ENCODE assay signal across 1 cellular context in genomic region chr3:150546226-150547044, GRCh38.
TF ChIP-seq lines count a peak whose summit lies in the region.

Gene EIF2A (plus strand): TSS chr3:150546787. CDS start chr3:150546803, 16 bp downstream.
Gene SERP1 (minus strand): TSS chr3:150546496. CDS start chr3:150546135, 361 bp downstream.

TF ChIP-seq in HepG2, 621 proteins besides CTCF, POLR2A, EP300 and RAD21 (continued from another document and continues in another):
- peak; percentile 91 for TF ChIP-seq MYPOP (CRISPR knock-in tag; IDR thresholded peaks at IDR 0.05)
- peak; percentile 85; the same call in 1 of the 2 replicates for TF ChIP-seq MAZ (IDR thresholded peaks at IDR 0.05; ENCODE audit: borderline replicate concordance, low read depth, low read length)
- TF ChIP-seq MAZ (CRISPR knock-in tag; IDR thresholded peaks at IDR 0.05; ENCODE audit: low read depth), result peak; percentile 95
- no peak for TF ChIP-seq MED13 (CRISPR knock-in tag; IDR thresholded peaks at IDR 0.05)
- no peak for TF ChIP-seq NFATC3 (CRISPR knock-in tag; IDR thresholded peaks at IDR 0.05)
- TF ChIP-seq ZNF317 (CRISPR knock-in tag; IDR thresholded peaks at IDR 0.05), result peak; percentile 78; the same call in 1 of the 2 replicates
- TF ChIP-seq, protein P1, sequence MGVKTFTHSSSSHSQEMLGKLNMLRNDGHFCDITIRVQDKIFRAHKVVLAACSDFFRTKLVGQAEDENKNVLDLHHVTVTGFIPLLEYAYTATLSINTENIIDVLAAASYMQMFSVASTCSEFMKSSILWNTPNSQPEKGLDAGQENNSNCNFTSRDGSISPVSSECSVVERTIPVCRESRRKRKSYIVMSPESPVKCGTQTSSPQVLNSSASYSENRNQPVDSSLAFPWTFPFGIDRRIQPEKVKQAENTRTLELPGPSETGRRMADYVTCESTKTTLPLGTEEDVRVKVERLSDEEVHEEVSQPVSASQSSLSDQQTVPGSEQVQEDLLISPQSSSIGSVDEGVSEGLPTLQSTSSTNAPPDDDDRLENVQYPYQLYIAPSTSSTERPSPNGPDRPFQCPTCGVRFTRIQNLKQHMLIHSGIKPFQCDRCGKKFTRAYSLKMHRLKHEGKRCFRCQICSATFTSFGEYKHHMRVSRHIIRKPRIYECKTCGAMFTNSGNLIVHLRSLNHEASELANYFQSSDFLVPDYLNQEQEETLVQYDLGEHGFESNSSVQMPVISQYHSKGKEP (CRISPR knock-in tag; IDR thresholded peaks at IDR 0.05), result peak; percentile 23; the same call in 1 of the 2 replicates
- peak; percentile 65; the same call in 1 of the 2 replicates for TF ChIP-seq SMAD3 (CRISPR knock-in tag; IDR thresholded peaks at IDR 0.05)
- TF ChIP-seq, protein P2, sequence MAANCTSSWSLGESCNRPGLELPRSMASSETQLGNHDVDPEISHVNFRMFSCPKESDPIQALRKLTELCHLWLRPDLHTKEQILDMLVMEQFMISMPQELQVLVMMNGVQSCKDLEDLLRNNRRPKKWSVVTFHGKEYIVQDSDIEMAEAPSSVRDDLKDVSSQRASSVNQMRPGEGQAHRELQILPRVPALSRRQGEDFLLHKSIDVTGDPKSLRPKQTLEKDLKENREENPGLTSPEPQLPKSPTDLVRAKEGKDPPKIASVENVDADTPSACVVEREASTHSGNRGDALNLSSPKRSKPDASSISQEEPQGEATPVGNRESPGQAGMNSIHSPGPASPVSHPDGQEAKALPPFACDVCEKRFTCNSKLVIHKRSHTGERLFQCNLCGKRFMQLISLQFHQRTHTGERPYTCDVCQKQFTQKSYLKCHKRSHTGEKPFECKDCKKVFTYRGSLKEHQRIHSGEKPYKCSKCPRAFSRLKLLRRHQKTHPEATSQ (CRISPR knock-in tag; IDR thresholded peaks at IDR 0.05; ENCODE audit: borderline replicate concordance), result 0 out of 2 replicates have a peak, but pooled peaks have one; percentile 17
- TF ChIP-seq, protein P3, sequence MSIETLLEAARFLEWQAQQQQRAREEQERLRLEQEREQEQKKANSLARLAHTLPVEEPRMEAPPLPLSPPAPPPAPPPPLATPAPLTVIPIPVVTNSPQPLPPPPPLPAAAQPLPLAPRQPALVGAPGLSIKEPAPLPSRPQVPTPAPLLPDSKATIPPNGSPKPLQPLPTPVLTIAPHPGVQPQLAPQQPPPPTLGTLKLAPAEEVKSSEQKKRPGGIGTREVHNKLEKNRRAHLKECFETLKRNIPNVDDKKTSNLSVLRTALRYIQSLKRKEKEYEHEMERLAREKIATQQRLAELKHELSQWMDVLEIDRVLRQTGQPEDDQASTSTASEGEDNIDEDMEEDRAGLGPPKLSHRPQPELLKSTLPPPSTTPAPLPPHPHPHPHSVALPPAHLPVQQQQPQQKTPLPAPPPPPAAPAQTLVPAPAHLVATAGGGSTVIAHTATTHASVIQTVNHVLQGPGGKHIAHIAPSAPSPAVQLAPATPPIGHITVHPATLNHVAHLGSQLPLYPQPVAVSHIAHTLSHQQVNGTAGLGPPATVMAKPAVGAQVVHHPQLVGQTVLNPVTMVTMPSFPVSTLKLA (IDR thresholded peaks at IDR 0.05), result peak; percentile 80
- TF ChIP-seq ZNF24 (IDR thresholded peaks at IDR 0.05), result 0 out of 2 replicates have a peak, but pooled peaks have one; percentile 37
- TF ChIP-seq ZFP36 (IDR thresholded peaks at IDR 0.05; ENCODE audit: borderline replicate concordance, low read depth, low read length, partially characterized antibody), result no peak
- no peak for TF ChIP-seq HIVEP1 (CRISPR knock-in tag; IDR thresholded peaks at IDR 0.05)
- peak; percentile 92; the same call in 1 of the 2 replicates for TF ChIP-seq NAIF1 (CRISPR knock-in tag; IDR thresholded peaks at IDR 0.05; ENCODE audit: borderline replicate concordance)
- TF ChIP-seq HOXD1 (CRISPR knock-in tag; IDR thresholded peaks at IDR 0.05), result no peak
- TF ChIP-seq ZNF777 (CRISPR knock-in tag; IDR thresholded peaks at IDR 0.05), result 0 out of 2 replicates have a peak, but pooled peaks have one; percentile 59
- TF ChIP-seq ISL2 (CRISPR knock-in tag; IDR thresholded peaks at IDR 0.05), result peak; percentile 45; the same call in 1 of the 2 replicates
- TF ChIP-seq ZSCAN20 (CRISPR knock-in tag; IDR thresholded peaks at IDR 0.05; ENCODE audit: borderline replicate concordance), result no peak
- TF ChIP-seq, protein P4, sequence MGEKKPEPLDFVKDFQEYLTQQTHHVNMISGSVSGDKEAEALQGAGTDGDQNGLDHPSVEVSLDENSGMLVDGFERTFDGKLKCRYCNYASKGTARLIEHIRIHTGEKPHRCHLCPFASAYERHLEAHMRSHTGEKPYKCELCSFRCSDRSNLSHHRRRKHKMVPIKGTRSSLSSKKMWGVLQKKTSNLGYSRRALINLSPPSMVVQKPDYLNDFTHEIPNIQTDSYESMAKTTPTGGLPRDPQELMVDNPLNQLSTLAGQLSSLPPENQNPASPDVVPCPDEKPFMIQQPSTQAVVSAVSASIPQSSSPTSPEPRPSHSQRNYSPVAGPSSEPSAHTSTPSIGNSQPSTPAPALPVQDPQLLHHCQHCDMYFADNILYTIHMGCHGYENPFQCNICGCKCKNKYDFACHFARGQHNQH (CRISPR knock-in tag; IDR thresholded peaks at IDR 0.05), result 0 out of 2 replicates have a peak, but pooled peaks have one; percentile 69
- TF ChIP-seq MAFF (IDR thresholded peaks at IDR 0.05; ENCODE audit: low read depth, low read length), result peak; percentile 43; the same call in 1 of the 2 replicates
- TF ChIP-seq ATF4 (CRISPR knock-in tag; IDR thresholded peaks at IDR 0.05), result peak in 1 of 2 experiments; percentile 72; a peak in 2 of 4 replicates
- TF ChIP-seq ARNT2 (CRISPR knock-in tag; IDR thresholded peaks at IDR 0.05; ENCODE audit: low read depth), result peak; percentile 93
- no peak for TF ChIP-seq ZNF598 (CRISPR knock-in tag; IDR thresholded peaks at IDR 0.05; ENCODE audit: borderline replicate concordance)
- TF ChIP-seq, protein P5, sequence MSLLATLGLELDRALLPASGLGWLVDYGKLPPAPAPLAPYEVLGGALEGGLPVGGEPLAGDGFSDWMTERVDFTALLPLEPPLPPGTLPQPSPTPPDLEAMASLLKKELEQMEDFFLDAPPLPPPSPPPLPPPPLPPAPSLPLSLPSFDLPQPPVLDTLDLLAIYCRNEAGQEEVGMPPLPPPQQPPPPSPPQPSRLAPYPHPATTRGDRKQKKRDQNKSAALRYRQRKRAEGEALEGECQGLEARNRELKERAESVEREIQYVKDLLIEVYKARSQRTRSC (CRISPR knock-in tag; IDR thresholded peaks at IDR 0.05; ENCODE audit: low read depth), result no peak
- TF ChIP-seq HOXA9 (CRISPR knock-in tag; IDR thresholded peaks at IDR 0.05; ENCODE audit: borderline replicate concordance), result 0 out of 2 replicates have a peak, but pooled peaks have one; percentile 81
- no peak for TF ChIP-seq TCF12 (IDR thresholded peaks at IDR 0.05)
- TF ChIP-seq TCF12 (CRISPR knock-in tag; IDR thresholded peaks at IDR 0.05), result peak; percentile 83; the same call in 1 of the 2 replicates
- peak; percentile 94 for TF ChIP-seq ZNF747 (CRISPR knock-in tag; IDR thresholded peaks at IDR 0.05; ENCODE audit: borderline replicate concordance)
- no peak for TF ChIP-seq ZFP36L2 (CRISPR knock-in tag; IDR thresholded peaks at IDR 0.05)
- TF ChIP-seq SKI (IDR thresholded peaks at IDR 0.05; ENCODE audit: partially characterized antibody), result peak; percentile 78
- no peak for TF ChIP-seq PTBP1 (IDR thresholded peaks at IDR 0.05; ENCODE audit: low read depth, low read length, poor library complexity, severe bottlenecking)
- peak; percentile 41; the same call in 1 of the 2 replicates for TF ChIP-seq FOSL2 (CRISPR knock-in tag; IDR thresholded peaks at IDR 0.05)
- TF ChIP-seq, protein P6, sequence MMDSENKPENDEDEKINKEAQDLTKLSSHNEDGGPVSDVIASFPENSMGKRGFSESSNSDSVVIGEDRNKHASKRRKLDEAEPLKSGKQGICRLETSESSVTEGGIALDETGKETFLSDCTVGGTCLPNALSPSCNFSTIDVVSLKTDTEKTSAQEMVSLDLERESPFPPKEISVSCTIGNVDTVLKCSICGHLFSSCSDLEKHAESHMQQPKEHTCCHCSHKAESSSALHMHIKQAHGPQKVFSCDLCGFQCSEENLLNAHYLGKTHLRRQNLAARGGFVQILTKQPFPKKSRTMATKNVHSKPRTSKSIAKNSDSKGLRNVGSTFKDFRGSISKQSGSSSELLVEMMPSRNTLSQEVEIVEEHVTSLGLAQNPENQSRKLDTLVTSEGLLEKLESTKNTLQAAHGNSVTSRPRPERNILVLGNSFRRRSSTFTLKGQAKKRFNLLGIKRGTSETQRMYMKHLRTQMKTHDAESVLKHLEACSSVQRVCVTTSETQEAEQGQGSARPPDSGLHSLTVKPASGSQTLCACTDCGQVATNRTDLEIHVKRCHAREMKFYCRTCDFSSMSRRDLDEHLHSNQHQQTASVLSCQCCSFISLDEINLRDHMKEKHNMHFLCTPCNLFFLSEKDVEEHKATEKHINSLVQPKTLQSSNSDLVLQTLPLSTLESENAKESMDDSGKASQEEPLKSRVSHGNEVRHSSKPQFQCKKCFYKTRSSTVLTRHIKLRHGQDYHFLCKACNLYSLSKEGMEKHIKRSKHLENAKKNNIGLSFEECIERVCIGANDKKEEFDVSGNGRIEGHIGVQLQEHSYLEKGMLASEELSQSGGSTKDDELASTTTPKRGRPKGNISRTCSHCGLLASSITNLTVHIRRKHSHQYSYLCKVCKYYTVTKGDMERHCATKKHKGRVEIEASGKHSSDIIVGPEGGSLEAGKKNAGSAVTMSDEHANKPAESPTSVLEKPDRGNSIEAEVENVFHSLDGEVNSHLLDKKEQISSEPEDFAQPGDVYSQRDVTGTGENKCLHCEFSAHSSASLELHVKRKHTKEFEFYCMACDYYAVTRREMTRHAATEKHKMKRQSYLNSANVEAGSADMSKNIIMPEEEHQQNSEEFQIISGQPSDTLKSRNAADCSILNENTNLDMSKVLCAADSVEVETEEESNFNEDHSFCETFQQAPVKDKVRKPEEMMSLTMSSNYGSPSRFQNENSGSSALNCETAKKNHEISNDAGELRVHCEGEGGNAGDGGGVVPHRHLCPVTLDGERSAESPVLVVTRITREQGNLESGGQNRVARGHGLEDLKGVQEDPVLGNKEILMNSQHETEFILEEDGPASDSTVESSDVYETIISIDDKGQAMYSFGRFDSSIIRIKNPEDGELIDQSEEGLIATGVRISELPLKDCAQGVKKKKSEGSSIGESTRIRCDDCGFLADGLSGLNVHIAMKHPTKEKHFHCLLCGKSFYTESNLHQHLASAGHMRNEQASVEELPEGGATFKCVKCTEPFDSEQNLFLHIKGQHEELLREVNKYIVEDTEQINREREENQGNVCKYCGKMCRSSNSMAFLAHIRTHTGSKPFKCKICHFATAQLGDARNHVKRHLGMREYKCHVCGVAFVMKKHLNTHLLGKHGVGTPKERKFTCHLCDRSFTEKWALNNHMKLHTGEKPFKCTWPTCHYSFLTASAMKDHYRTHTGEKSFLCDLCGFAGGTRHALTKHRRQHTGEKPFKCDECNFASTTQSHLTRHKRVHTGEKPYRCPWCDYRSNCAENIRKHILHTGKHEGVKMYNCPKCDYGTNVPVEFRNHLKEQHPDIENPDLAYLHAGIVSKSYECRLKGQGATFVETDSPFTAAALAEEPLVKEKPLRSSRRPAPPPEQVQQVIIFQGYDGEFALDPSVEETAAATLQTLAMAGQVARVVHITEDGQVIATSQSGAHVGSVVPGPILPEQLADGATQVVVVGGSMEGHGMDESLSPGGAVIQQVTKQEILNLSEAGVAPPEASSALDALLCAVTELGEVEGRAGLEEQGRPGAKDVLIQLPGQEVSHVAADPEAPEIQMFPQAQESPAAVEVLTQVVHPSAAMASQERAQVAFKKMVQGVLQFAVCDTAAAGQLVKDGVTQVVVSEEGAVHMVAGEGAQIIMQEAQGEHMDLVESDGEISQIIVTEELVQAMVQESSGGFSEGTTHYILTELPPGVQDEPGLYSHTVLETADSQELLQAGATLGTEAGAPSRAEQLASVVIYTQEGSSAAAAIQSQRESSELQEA (CRISPR knock-in tag; IDR thresholded peaks at IDR 0.05; ENCODE audit: not compliant biosample characterization), result no peak
- 0 out of 2 replicates have a peak, but pooled peaks have one; percentile 62 for TF ChIP-seq ZNF543 (CRISPR knock-in tag; IDR thresholded peaks at IDR 0.05)
- TF ChIP-seq ARNT (IDR thresholded peaks at IDR 0.05), result no peak
- TF ChIP-seq CENPX (CRISPR knock-in tag; IDR thresholded peaks at IDR 0.05), result no peak
- TF ChIP-seq TBX2 (CRISPR knock-in tag; IDR thresholded peaks at IDR 0.05; ENCODE audit: borderline replicate concordance), result peak; percentile 79
- peak; percentile 99 for TF ChIP-seq GABPB1 (CRISPR knock-in tag; IDR thresholded peaks at IDR 0.05)
